Comparison of ENCODE assay signal across 9 cellular contexts in the genomic region with DNA sequence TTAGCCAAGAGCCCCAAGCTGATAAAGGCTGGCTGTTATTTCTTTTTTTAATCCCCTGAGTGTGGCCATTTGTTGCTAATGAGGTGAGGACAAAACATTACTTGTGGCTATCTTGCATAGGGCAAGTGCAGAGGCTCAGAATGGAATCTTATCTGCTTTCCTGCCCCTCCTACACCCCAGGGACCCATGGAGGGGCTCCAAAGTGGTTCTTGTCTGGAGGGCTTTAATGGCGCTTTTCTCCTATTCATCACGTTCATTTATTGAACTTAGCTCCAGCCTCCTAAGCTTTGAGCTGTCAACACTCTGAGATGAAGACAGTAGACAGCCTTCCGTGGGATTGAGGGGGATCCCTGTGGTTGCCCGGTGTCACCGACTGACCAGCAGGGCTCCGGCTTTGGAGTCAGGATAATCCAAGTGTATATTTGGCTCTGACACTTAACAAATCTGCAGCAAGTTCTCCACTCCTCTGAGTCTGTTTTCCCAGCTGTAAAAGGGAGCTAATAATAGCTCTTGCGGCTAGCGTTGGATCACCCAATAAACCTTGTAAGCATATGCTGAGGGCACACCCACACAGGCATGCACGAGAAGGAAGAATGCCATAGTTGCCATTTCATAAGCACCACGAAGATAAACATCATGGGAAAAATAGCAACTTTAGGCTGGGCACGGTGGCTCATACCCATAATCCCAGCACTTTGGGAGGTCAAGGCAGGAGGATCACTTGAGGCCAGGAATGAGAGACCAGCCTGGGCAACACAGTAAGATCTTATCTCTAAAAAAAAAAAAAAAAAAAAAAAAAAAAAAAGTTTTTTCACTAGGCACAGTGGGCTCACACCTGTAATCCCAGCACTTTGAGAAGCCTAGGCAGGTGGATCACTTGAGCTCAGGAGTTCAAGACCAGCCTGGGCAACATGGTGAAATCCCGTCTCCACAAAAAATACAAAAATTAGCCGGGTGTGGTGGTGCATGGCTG. TPM values are rescaled to one million over a fixed set of nuclear protein-coding genes. Genes with fewer than 3 reads are reported as not detected.
DNase-seq lines count a peak whose midpoint lies in the region; ATAC-seq and TF ChIP-seq lines count a peak whose summit lies in the region.
"Had no signal": no experiment of that assay in that cellular context is flagged by ENCODE, and none has a peak within 500 bp of the region (broad histone marks: within the 10 kb centered on the region; RNA-seq: fewer than 3 reads in every experiment).

No MANE protein-coding gene starts in this region.

- H3K27ac ChIP-seq in body of pancreas: peak overlapping the region in 2 of 4 donors; percentile 4 to 39

- H3K9me3 ChIP-seq in MG63 (peaks cover 27% of the 10 kb centered on the region), body of pancreas (peaks cover 0 to 7% (median 0%) of the 10 kb centered on the region in 3 donors)

- TF ChIP-seq CTCF in AG09309 (IDR thresholded peaks at IDR 0.05; ENCODE audit: control insufficient read depth, insufficient read depth, low read depth, low read length, missing control alignments) (no peak), body of pancreas (IDR thresholded peaks at IDR 0.05) (no peak)

- H3K27me3 Mint-ChIP-seq in activated CD8-positive, alpha-beta memory T cell treated with anti-CD3 and anti-CD28 coated beads, Interleukin-2, amount 10 ng/mL, durations not matched to agents 7 days and 5 days: peaks cover 41% of the 10 kb centered on the region
- peaks cover 3% of the 10 kb centered on the region for H3K27me3 Mint-ChIP-seq in activated T-cell treated with anti-CD3 and anti-CD28 coated beads, Interleukin-2, amount 50 U/mL, for 72 hours (ENCODE audit: low read depth)

- H3K27me3 ChIP-seq in MG63 (no peaks in the 10 kb centered on the region), body of pancreas (no peaks in the 10 kb centered on the region)

- no peak overlapping the region for H3K4me3 Mint-ChIP-seq in activated CD8-positive, alpha-beta memory T cell treated with anti-CD3 and anti-CD28 coated beads, Interleukin-2, amount 10 ng/mL, durations not matched to agents 7 days and 5 days
- H3K4me3 Mint-ChIP-seq in activated T-cell treated with anti-CD3 and anti-CD28 coated beads, Interleukin-2, amount 50 U/mL, for 72 hours: no peak overlapping the region

- H3K4me3 ChIP-seq in AG09309 (ENCODE audit: control insufficient read depth, low read depth, low read length) (no peak overlapping the region), MG63 (no peak overlapping the region), body of pancreas (no peak overlapping the region)

- H3K36me3 ChIP-seq in MG63 (no peaks in the 10 kb centered on the region), body of pancreas (replicated peaks in 1 of 2; ENCODE audit: insufficient read depth in 1 of 2, low read depth in 2 of 2) (no peaks in the 10 kb centered on the region)

- H3K36me3 Mint-ChIP-seq in activated CD8-positive, alpha-beta memory T cell treated with anti-CD3 and anti-CD28 coated beads, Interleukin-2, amount 10 ng/mL, durations not matched to agents 7 days and 5 days: peaks cover 7% of the 10 kb centered on the region
- peaks cover 9 to 13% of the 10 kb centered on the region in 2 donors for H3K36me3 Mint-ChIP-seq in activated T-cell treated with anti-CD3 and anti-CD28 coated beads, Interleukin-2, amount 50 U/mL, for 72 hours (ENCODE audit: insufficient read depth in 2 of 2)

- ATAC-seq in body of pancreas: peak; percentile 67
- no peak for ATAC-seq in activated CD8-positive, alpha-beta memory T cell treated with anti-CD3 and anti-CD28 coated beads, Interleukin-2, amount 10 ng/mL, durations not matched to agents 7 days and 5 days
- no peak for ATAC-seq in activated T-cell treated with anti-CD3 and anti-CD28 coated beads, Interleukin-2, amount 50 U/mL, for 72 hours (replicated peaks in 1 of 2)

- peaks cover 9% of the 10 kb centered on the region for H3K4me1 ChIP-seq in body of pancreas

- peaks cover 8% of the 10 kb centered on the region for H3K9me3 Mint-ChIP-seq in activated CD8-positive, alpha-beta memory T cell treated with anti-CD3 and anti-CD28 coated beads, Interleukin-2, amount 10 ng/mL, durations not matched to agents 7 days and 5 days (ENCODE audit: low read depth)
- H3K9me3 Mint-ChIP-seq in activated T-cell treated with anti-CD3 and anti-CD28 coated beads, Interleukin-2, amount 50 U/mL, for 72 hours: peaks cover 10 to 11% of the 10 kb centered on the region in 2 donors

- no peak for TF ChIP-seq POLR2A in body of pancreas (IDR thresholded peaks at IDR 0.05)

- WGBS in body of pancreas, 2 donors: 29 to 38% methylated on average over 10 to 13 of the region's 13 CpGs

- H3K4me1 Mint-ChIP-seq in activated CD8-positive, alpha-beta memory T cell treated with anti-CD3 and anti-CD28 coated beads, Interleukin-2, amount 10 ng/mL, durations not matched to agents 7 days and 5 days: no peaks in the 10 kb centered on the region
- no peaks in the 10 kb centered on the region for H3K4me1 Mint-ChIP-seq in activated T-cell treated with anti-CD3 and anti-CD28 coated beads, Interleukin-2, amount 50 U/mL, for 72 hours (ENCODE audit: low read depth)

- CTCF ChIA-PET in activated CD8-positive, alpha-beta memory T cell treated with anti-CD3 and anti-CD28 coated beads, Interleukin-2, amount 10 ng/mL, durations not matched to agents 7 days and 5 days (lab: Charles Lee): interaction anchor here (5.2 kb wide), 1 partner anchor 10 kb away, joined by 22 read pairs; no protein-coding TSS in a partner anchor

- intact Hi-C loops in body of pancreas (cut with DNase I): no loop called here

- peak; percentile 98 for DNase-seq in AG09309 (ENCODE audit: low read depth)
- DNase-seq in MG63: peak; percentile 66
- peak; percentile 21 to 74 (median 48) for DNase-seq in body of pancreas
- peak; percentile 28 for DNase-seq in mesenteric fat pad (ENCODE audit: low spot score)
- no peak for DNase-seq in activated CD8-positive, alpha-beta memory T cell treated with anti-CD3 and anti-CD28 coated beads, Interleukin-2, amount 10 ng/mL, durations not matched to agents 7 days and 5 days
- no peak for DNase-seq in T-helper 9 cell
- no peak for DNase-seq in germinal center (ENCODE audit: low spot score)
- no peak for DNase-seq in activated T-cell treated with anti-CD3 and anti-CD28 coated beads, Interleukin-2, amount 50 U/mL, for 72 hours
- DNase-seq: activated CD4-positive, CD25-positive, alpha-beta regulatory T cell treated with anti-CD3 and anti-CD28 coated beads, Interleukin-2, amount 50 U/mL, for 72 hours had no signal

- no peak overlapping the region for H3K27ac Mint-ChIP-seq in activated CD8-positive, alpha-beta memory T cell treated with anti-CD3 and anti-CD28 coated beads, Interleukin-2, amount 10 ng/mL, durations not matched to agents 7 days and 5 days
- H3K27ac Mint-ChIP-seq in activated T-cell treated with anti-CD3 and anti-CD28 coated beads, Interleukin-2, amount 50 U/mL, for 72 hours: no peak overlapping the region

RNA-seq across cellular contexts. Expression of gene MYH11, which starts 44.8 kb away (rescaled TPM):
- 0.03 TPM in 1 of 2 replicates, not detected in the other for total RNA-seq in MG63 (2014; rRNA removed; shearing (Covaris generic); ENCODE audit: low replicate concordance)
- total RNA-seq in body of pancreas: 10 to 100 TPM; 14.2 to 19.7 TPM
- 53.5 TPM for total RNA-seq in mesenteric fat pad
- under 1 TPM in 1 of 2 experiments, not detected in 1; 0.06 TPM for total RNA-seq in activated CD8-positive, alpha-beta memory T cell treated with anti-CD3 and anti-CD28 coated beads, Interleukin-2, amount 10 ng/mL, durations not matched to agents 7 days and 5 days
- total RNA-seq in activated T-cell treated with anti-CD3 and anti-CD28 coated beads, Interleukin-2, amount 50 U/mL, for 72 hours: not detected

Comparison
In these comparisons a context has a peak if more than half of its experiments do, and no peak if none do; other contexts are left out.
1. DNase-seq: peak in AG09309 (single experiment), MG63 (single experiment), body of pancreas (4 of 4) and mesenteric fat pad (single experiment); none in activated CD8-positive, alpha-beta memory T cell treated with anti-CD3 and anti-CD28 coated beads, Interleukin-2, amount 10 ng/mL, durations not matched to agents 7 days and 5 days (single experiment), T-helper 9 cell (single experiment), germinal center (single experiment) and activated T-cell treated with anti-CD3 and anti-CD28 coated beads, Interleukin-2, amount 50 U/mL, for 72 hours (0 of 2).
2. RNA of gene MYH11, which starts 44.8 kb away (total RNA-seq): 53.5 TPM in mesenteric fat pad (single experiment) and 14.2 to 19.7 TPM in body of pancreas; 0.06 TPM in activated CD8-positive, alpha-beta memory T cell treated with anti-CD3 and anti-CD28 coated beads, Interleukin-2, amount 10 ng/mL, durations not matched to agents 7 days and 5 days, 0.03 TPM in MG63 and not detected in activated T-cell treated with anti-CD3 and anti-CD28 coated beads, Interleukin-2, amount 50 U/mL, for 72 hours; every median in the first group is over 10 times any median in the second.